In genomic region chr12:3958534-3958933, GRCh38 we compare ENCODE assay signal across 2 cellular contexts.
TF ChIP-seq lines count a peak whose summit lies in the region.

No MANE protein-coding gene starts in this region.

TF ChIP-seq in liver, 16 proteins besides CTCF, POLR2A, EP300 and RAD21 (continued from another document):
- TF ChIP-seq ATF3 (IDR thresholded peaks at IDR 0.05) (no peak), EGR1 (IDR thresholded peaks at IDR 0.05; ENCODE audit: low read depth in 2 of 2) (no peak), YY1 (IDR thresholded peaks at IDR 0.05) (peak; percentile 48), HNF4A (conservative IDR thresholded peaks at IDR 0.05) (peak in 1 of 2 donors; percentile 50), GABPA (IDR thresholded peaks at IDR 0.05 in 1 of 2, conservative IDR thresholded peaks at IDR 0.05 in 1 of 2) (peak in 1 of 2 donors; percentile 25), MAX (IDR thresholded peaks at IDR 0.05) (no peak), FOXA2 (IDR thresholded peaks at IDR 0.05) (no peak), NR2F2 (IDR thresholded peaks at IDR 0.05) (no peak), REST (IDR thresholded peaks at IDR 0.05) (no peak)

TF ChIP-seq in HepG2, 621 proteins besides CTCF, POLR2A, EP300 and RAD21 (continued from another document):
- TF ChIP-seq ZNF18 (CRISPR knock-in tag; IDR thresholded peaks at IDR 0.05; ENCODE audit: insufficient replicate concordance) (no peak), YY1 (IDR thresholded peaks at IDR 0.05; ENCODE audit: insufficient read depth, insufficient replicate concordance, low read depth, low read length) (no peak), ZNF556 (CRISPR knock-in tag; IDR thresholded peaks at IDR 0.05; ENCODE audit: borderline replicate concordance) (no peak), ZNF232 (CRISPR knock-in tag; IDR thresholded peaks at IDR 0.05; ENCODE audit: borderline replicate concordance) (no peak), IRX3 (CRISPR knock-in tag; IDR thresholded peaks at IDR 0.05; ENCODE audit: borderline replicate concordance, low read depth) (no peak), ELF4 (CRISPR knock-in tag; IDR thresholded peaks at IDR 0.05; ENCODE audit: borderline replicate concordance) (no peak), ARNT2 (CRISPR knock-in tag; IDR thresholded peaks at IDR 0.05; ENCODE audit: low read depth) (no peak), ZFP36L1 (CRISPR knock-in tag; IDR thresholded peaks at IDR 0.05) (no peak), ZNF709 (CRISPR knock-in tag; IDR thresholded peaks at IDR 0.05) (no peak), TAF15 (IDR thresholded peaks at IDR 0.05; ENCODE audit: low read depth, low read length, poor library complexity, severe bottlenecking) (no peak), SPEN (CRISPR knock-in tag; IDR thresholded peaks at IDR 0.05; ENCODE audit: low read depth) (no peak)
